Comparison of ENCODE assay signal across 33 cellular contexts in the genomic region with DNA sequence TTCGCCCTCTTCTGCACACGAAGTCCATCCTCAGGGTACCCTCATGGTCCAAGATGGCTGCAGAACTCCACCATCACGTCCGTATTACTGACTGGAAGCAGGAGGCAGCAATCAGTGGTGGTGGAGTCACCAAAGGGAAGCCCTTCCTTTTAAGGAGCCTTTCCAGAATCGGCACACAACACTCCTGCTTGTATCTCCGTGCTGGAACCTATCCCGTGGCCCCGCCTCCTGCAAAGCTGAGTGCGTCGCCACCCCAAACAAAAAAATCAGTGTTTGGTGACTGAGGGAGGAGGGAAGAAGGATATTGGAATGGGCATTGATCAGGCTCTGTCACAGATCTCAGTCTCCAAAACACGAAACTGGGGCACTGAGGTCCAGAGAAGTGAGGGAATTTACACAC. TPM values are rescaled to one million over a fixed set of nuclear protein-coding genes. Genes with fewer than 3 reads are reported as not detected.
"Had no signal": no experiment of that assay in that cellular context is flagged by ENCODE, and none has a peak within 500 bp of the region (broad histone marks: within the 10 kb centered on the region; RNA-seq: fewer than 3 reads in every experiment).

No MANE protein-coding gene starts in this region.

- FAIRE-seq: bronchial epithelial cell had no signal

- H3K36me3 Mint-ChIP-seq: activated naive CD8-positive, alpha-beta T cell; brain; WTC11 had no signal

- H3K9me3 ChIP-seq: Peyer's patch had no signal

- H3K27me3 Mint-ChIP-seq: activated T-cell treated with anti-CD3 and anti-CD28 coated beads, Interleukin-2, amount 50 U/mL, for 24 hours had no signal

- H3K36me3 ChIP-seq: Peyer's patch had no signal

- H3K9me3 Mint-ChIP-seq: activated CD4-positive, alpha-beta T cell treated with anti-CD3 and anti-CD28 coated beads, Interleukin-2, amount 10 ng/mL, durations not matched to agents 7 days and 5 days; activated naive CD4-positive, alpha-beta T cell treated with anti-CD3 and anti-CD28 coated beads for 36 hours; activated naive CD8-positive, alpha-beta T cell treated with anti-CD3 and anti-CD28 coated beads, Interleukin-2, amount 50 U/mL, for 24 hours; activated T-cell treated with anti-CD3 and anti-CD28 coated beads, Interleukin-2, amount 50 U/mL, for 24 hours; activated T-helper 2 cell treated with anti-CD3 and anti-CD28 coated beads, Interferon-gamma antibody, Interleukin-2, Interleukin-4, amounts not matched to agents 10 μg/mL and 5 μg/mL and 100 μg/mL, durations not matched to agents 14 hours and 24 hours and 36 hours; brain; WTC11 had no signal

- H3K27ac ChIP-seq: Peyer's patch had no signal

- H3K27me3 ChIP-seq: Peyer's patch had no signal

- H3K4me3 Mint-ChIP-seq: activated CD4-positive, alpha-beta T cell treated with anti-CD3 and anti-CD28 coated beads for 36 hours; activated CD4-positive, alpha-beta T cell treated with anti-CD3 and anti-CD28 coated beads, Interleukin-2, amount 10 ng/mL, durations not matched to agents 7 days and 5 days; activated CD8-positive, alpha-beta T cell treated with anti-CD3 and anti-CD28 coated beads, Interleukin-2, amount 10 ng/mL, durations not matched to agents 7 days and 5 days; activated naive CD4-positive, alpha-beta T cell treated with anti-CD3 and anti-CD28 coated beads for 36 hours; activated naive CD8-positive, alpha-beta T cell; activated naive CD8-positive, alpha-beta T cell treated with anti-CD3 and anti-CD28 coated beads, Interleukin-2, amount 50 U/mL, for 24 hours; activated T-cell treated with anti-CD3 and anti-CD28 coated beads, Interleukin-2, amount 50 U/mL, for 24 hours; brain; IgD-negative memory B cell; WTC11 had no signal

- H3K4me1 Mint-ChIP-seq: activated CD4-positive, alpha-beta T cell treated with anti-CD3 and anti-CD28 coated beads for 36 hours; activated CD4-positive, alpha-beta T cell treated with anti-CD3 and anti-CD28 coated beads, Interleukin-2, amount 10 ng/mL, durations not matched to agents 7 days and 5 days; activated naive CD8-positive, alpha-beta T cell treated with anti-CD3 and anti-CD28 coated beads, Interleukin-2, amount 50 U/mL, for 24 hours; IgD-negative memory B cell; WTC11 had no signal

- DNase-seq: activated CD4-positive, alpha-beta T cell treated with anti-CD3 and anti-CD28 coated beads for 36 hours; activated CD4-positive, alpha-beta T cell treated with anti-CD3 and anti-CD28 coated beads, Interleukin-2, amount 10 ng/mL, durations not matched to agents 7 days and 5 days; activated CD4-positive, alpha-beta T cell treated with anti-CD3 and anti-CD28 coated beads, Interleukin-2, amount 50 U/mL, for 48 hours; activated CD8-positive, alpha-beta T cell treated with anti-CD3 and anti-CD28 coated beads, Interleukin-2, amount 10 ng/mL, durations not matched to agents 7 days and 5 days; activated gamma-delta T cell; activated naive CD4-positive, alpha-beta T cell treated with anti-CD3 and anti-CD28 coated beads for 36 hours; activated naive CD8-positive, alpha-beta T cell treated with anti-CD3 and anti-CD28 coated beads, Interleukin-2, amount 50 U/mL, for 24 hours; activated T-cell treated with anti-CD3 and anti-CD28 coated beads, Interleukin-2, amount 50 U/mL, for 24 hours; anterior cingulate cortex; caudate nucleus; KG1; MV-4-11; NCI-H1092; NCI-H1436 treated with DMSO at 0.1 percent for 48 hours; NCI-H1694 treated with DMSO at 0.1 percent for 48 hours; NCI-H2029; NCI-H345; NCI-H524 treated with DMSO at 0.1 percent for 48 hours; Peyer's patch; SIG-M5; T-helper 1 cell; T-helper 2 cell; T-helper 9 cell had no signal

- H3K27ac Mint-ChIP-seq: activated CD4-positive, alpha-beta T cell treated with anti-CD3 and anti-CD28 coated beads for 36 hours; activated CD4-positive, alpha-beta T cell treated with anti-CD3 and anti-CD28 coated beads, Interleukin-2, amount 10 ng/mL, durations not matched to agents 7 days and 5 days; activated CD8-positive, alpha-beta T cell treated with anti-CD3 and anti-CD28 coated beads, Interleukin-2, amount 10 ng/mL, durations not matched to agents 7 days and 5 days; activated naive CD4-positive, alpha-beta T cell treated with anti-CD3 and anti-CD28 coated beads for 36 hours; activated naive CD8-positive, alpha-beta T cell; activated naive CD8-positive, alpha-beta T cell treated with anti-CD3 and anti-CD28 coated beads, Interleukin-2, amount 50 U/mL, for 24 hours; activated T-cell treated with anti-CD3 and anti-CD28 coated beads, Interleukin-2, amount 50 U/mL, for 24 hours; activated T-helper 2 cell treated with anti-CD3 and anti-CD28 coated beads, Interferon-gamma antibody, Interleukin-2, Interleukin-4, amounts not matched to agents 10 μg/mL and 5 μg/mL and 100 μg/mL, durations not matched to agents 14 hours and 24 hours and 36 hours; brain; IgD-negative memory B cell; WTC11 had no signal

- H3K4me3 ChIP-seq: Peyer's patch had no signal

- ATAC-seq: activated CD4-positive, alpha-beta T cell treated with anti-CD3 and anti-CD28 coated beads for 36 hours; activated CD4-positive, CD25-positive, alpha-beta regulatory T cell treated with anti-CD3 and anti-CD28 coated beads, Interleukin-2, amount 50 U/mL, for 24 hours; activated CD8-positive, alpha-beta T cell treated with anti-CD3 and anti-CD28 coated beads, Interleukin-2, amount 10 ng/mL, durations not matched to agents 7 days and 5 days; activated naive CD8-positive, alpha-beta T cell treated with anti-CD3 and anti-CD28 coated beads, Interleukin-2, amount 50 U/mL, for 24 hours; Right ventricle myocardium inferior; SK-N-SH treated with all-trans-retinoic acid at 6 μM for 48 hours; WTC11 had no signal

RNA-seq across cellular contexts. Expression of gene CCN5, which starts 5.8 kb away (rescaled TPM):
- total RNA-seq: activated CD4-positive, alpha-beta T cell treated with anti-CD3 and anti-CD28 coated beads for 36 hours; activated CD4-positive, alpha-beta T cell treated with anti-CD3 and anti-CD28 coated beads, Interleukin-2, amount 10 ng/mL, durations not matched to agents 7 days and 5 days; activated CD8-positive, alpha-beta T cell treated with anti-CD3 and anti-CD28 coated beads, Interleukin-2, amount 10 ng/mL, durations not matched to agents 7 days and 5 days; activated naive CD4-positive, alpha-beta T cell treated with anti-CD3 and anti-CD28 coated beads for 36 hours; activated T-helper 2 cell treated with anti-CD3 and anti-CD28 coated beads, Interferon-gamma antibody, Interleukin-2, Interleukin-4, amounts not matched to agents 10 μg/mL and 5 μg/mL and 100 μg/mL, durations not matched to agents 14 hours and 24 hours and 36 hours; bronchial epithelial cell; LHCN-M2 had no signal
- polyA plus RNA-seq: IgD-negative memory B cell had no signal

RNA-seq across cellular contexts. Expression of gene KCNK15, which starts 36.3 kb away (rescaled TPM):
- total RNA-seq: activated CD4-positive, alpha-beta T cell treated with anti-CD3 and anti-CD28 coated beads, Interleukin-2, amount 10 ng/mL, durations not matched to agents 7 days and 5 days; activated CD8-positive, alpha-beta T cell treated with anti-CD3 and anti-CD28 coated beads, Interleukin-2, amount 10 ng/mL, durations not matched to agents 7 days and 5 days; LHCN-M2 had no signal
- polyA plus RNA-seq: IgD-negative memory B cell had no signal
